ENCODE assay signal across 8 cellular contexts in the genomic region with DNA sequence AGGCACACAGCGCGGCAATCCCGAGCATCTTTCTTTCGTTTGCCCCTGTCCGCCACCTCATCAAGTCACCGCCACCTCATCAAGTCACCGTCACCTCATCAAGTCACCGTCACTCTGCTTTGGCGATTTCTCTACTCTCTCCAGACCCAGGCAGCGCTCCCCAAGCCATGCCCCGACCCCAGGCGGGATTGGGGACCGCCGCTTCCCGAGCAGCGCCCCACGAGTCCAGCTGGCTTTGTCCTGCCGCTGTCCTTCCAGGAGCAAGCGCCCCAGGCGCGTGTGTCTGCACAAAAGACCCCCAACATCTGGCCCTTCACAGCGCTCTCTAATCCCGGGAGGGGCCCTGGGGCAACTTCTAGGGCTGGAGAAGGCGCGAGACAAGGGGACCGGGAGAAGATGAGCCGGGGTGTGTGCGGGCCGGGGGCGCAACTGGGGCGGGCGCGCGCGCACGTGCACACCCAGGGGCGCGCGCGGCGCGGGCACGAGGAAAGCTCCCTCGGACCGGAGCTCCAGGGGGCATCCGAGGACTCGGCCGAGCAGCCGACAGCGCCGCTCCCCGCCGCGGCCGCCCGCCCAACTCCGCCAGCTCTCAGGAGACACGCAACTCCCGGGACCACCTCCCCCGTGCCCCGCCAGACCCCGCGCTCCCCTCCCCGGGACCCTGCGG. TPM values are rescaled to one million over a fixed set of nuclear protein-coding genes. Genes with fewer than 3 reads are reported as not detected.
DNase-seq lines count a peak whose midpoint lies in the region; ATAC-seq and TF ChIP-seq lines count a peak whose summit lies in the region.

No MANE protein-coding gene starts in this region.

- no peak for DNase-seq in AG04450 (ENCODE audit: low read depth, low spot score)
- DNase-seq in T-helper 1 cell, result peak in 3 of 5 donors; percentile 2 to 15 (median 14)
- peak; percentile 62 for DNase-seq in T47D (ENCODE audit: low read depth in 1 of 2, low spot score in 1 of 2)
- peak; percentile 56 for DNase-seq in iris pigment epithelial cell (ENCODE audit: low read depth)
- no peak for DNase-seq in spleen
- DNase-seq in H4 (ENCODE audit: low spot score), result no peak

- WGBS in spleen, 5 donors, result 1 to 5% (median 2%) methylated on average over 28 to 65 of the region's 65 CpGs

- peak; percentile 12 for ATAC-seq in GM19025 (IDR thresholded peaks at IDR 0.05; ENCODE audit: low read depth, unreplicated experiment)
- peak; percentile 21 for ATAC-seq in HG03342 (IDR thresholded peaks at IDR 0.05; ENCODE audit: unreplicated experiment)

- CTCF ChIA-PET in AG04450 (lab: Charles Lee), result interaction anchor here (0.6 to 6.0 kb wide), 9 partner anchors 37 to 341 kb away, joined by 3 to 33 read pairs (median 5); no protein-coding TSS in a partner anchor

- POLR2A ChIA-PET in AG04450 (lab: Yijun Ruan, JAX), result interaction anchor here (0.6 to 1.5 kb wide), 7 partner anchors 18 to 166 kb away, joined by 3 to 6 read pairs (median 4); no protein-coding TSS in a partner anchor

- TF ChIP-seq POLR2A in spleen (IDR thresholded peaks at IDR 0.05), result no peak

- no peaks in the 10 kb centered on the region for H3K36me3 ChIP-seq in spleen

- intact Hi-C loops in spleen (cut with DNase I; ENCODE audit: low total_unique reads), result loop anchor here (10.0 kb wide), 1 partner anchor 339 kb away; no protein-coding TSS in a partner anchor

- peaks cover 2 to 34% (median 24%) of the 10 kb centered on the region in 6 donors for H3K4me1 ChIP-seq in spleen

- TF ChIP-seq CTCF in AG04450 (IDR thresholded peaks at IDR 0.05; ENCODE audit: low read depth, low read length), result no peak
- TF ChIP-seq CTCF in spleen (IDR thresholded peaks at IDR 0.05 in 8 of 11, conservative IDR thresholded peaks at IDR 0.05 in 3 of 11), result no peak

- H3K27me3 ChIP-seq in AG04450 (ENCODE audit: control insufficient read depth, insufficient read depth, low read length) (no peaks in the 10 kb centered on the region), spleen (replicated peaks in 1 of 7) (peaks cover 0 to 79% (median 30%) of the 10 kb centered on the region in 7 donors)

- H3K9me3 ChIP-seq in AG04450 (ENCODE audit: control insufficient read depth, insufficient read depth, low read length) (no peaks in the 10 kb centered on the region), spleen (no peaks in the 10 kb centered on the region)

- H3K27ac ChIP-seq in AG04450 (ENCODE audit: low read depth, low read length) (no peak overlapping the region), spleen (peak overlapping the region in 4 of 8 donors; percentile 7 to 52 (median 35))

- in situ Hi-C loops in T47D (cut with HindIII; ENCODE audit: low pct_unique_long_range_greater_than_20kb, low sequenced_read_pairs), result no loop called here

- H3K4me3 ChIP-seq in AG04450 (ENCODE audit: low read depth, low read length) (peak overlapping the region; percentile 83), spleen (peak overlapping the region; percentile 60 to 90 (median 74))

RNA-seq across cellular contexts. Expression of gene RNF152, which starts 0.6 kb away (rescaled TPM):
- polyA plus RNA-seq in AG04450 (2011; rRNA removed) (5.0 and 7.4 TPM in 2 replicates), spleen (under 1 TPM; 0.15 to 0.26 (median 0.24) TPM)
- 38.8 and 50.1 TPM in 2 replicates for polyA minus RNA-seq in AG04450 (2011; rRNA and poly(A)+ RNA removed)
- total RNA-seq in spleen, result 1 to 10 TPM; 1.4 to 7.1 (median 3.1) TPM
- 4.7 and 4.8 TPM in 2 replicates for total RNA-seq in H4 (2014; rRNA removed; shearing (Covaris generic))

Comparison
In these comparisons a context has a peak if more than half of its experiments do, and no peak if none do; other contexts are left out.
1. DNase-seq: peak in T-helper 1 cell (3 of 5), T47D (2 of 2) and iris pigment epithelial cell (single experiment); none in AG04450 (single experiment), spleen (single experiment) and H4 (single experiment).